ENCODE assay signal across 12 cellular contexts in genomic region chr4:2263701-2264321, GRCh38. TPM values are rescaled to one million over a fixed set of nuclear protein-coding genes. Genes with fewer than 3 reads are reported as not detected.
A peak's percentile ranks its signal among the peaks of the same experiment; 100 is the strongest.
DNase-seq lines count a peak whose midpoint lies in the region; ATAC-seq, FAIRE-seq and TF ChIP-seq lines count a peak whose summit lies in the region.
"Had no signal": no experiment of that assay in that cellular context is flagged by ENCODE, and none has a peak within 500 bp of the region (broad histone marks: within the 10 kb centered on the region; RNA-seq: fewer than 3 reads in every experiment).

No MANE protein-coding gene starts in this region.

- H3K4me2 ChIP-seq in mammary epithelial cell (ENCODE audit: insufficient read depth, low read depth, low read length) (no peak overlapping the region), trophoblast cell (ENCODE audit: low read length) (no peak overlapping the region)

- H4K20me1 ChIP-seq in mammary epithelial cell (ENCODE audit: insufficient read depth, low read length) = no peaks in the 10 kb centered on the region

- H4K12ac ChIP-seq in trophoblast cell (ENCODE audit: low read depth, low read length) = no peak overlapping the region

- intact Hi-C loops in MCF 10A (cut with micrococcal nuclease) = loop anchor here (5.0 to 10.0 kb wide), 2 partner anchors 71 to 148 kb away; no protein-coding TSS in a partner anchor
- intact Hi-C loops in mammary epithelial cell (cut with micrococcal nuclease) = no loop called here
- intact Hi-C loops in kidney (cut with DNase I) = no loop called here
- intact Hi-C loops in upper lobe of right lung (cut with DNase I) = no loop called here
- intact Hi-C loops in Caco-2 (cut with micrococcal nuclease; ENCODE audit: unreplicated experiment) = loop anchor here (2.0 to 5.0 kb wide), 3 partner anchors 21 to 552 kb away; partner anchors contain the start of genes HAUS3, POLN, RNF4 and SLBP

- no peak overlapping the region for H2AFZ ChIP-seq in mammary epithelial cell (ENCODE audit: low read depth, low read length)
- no peak overlapping the region for H2AFZ ChIP-seq in trophoblast cell (ENCODE audit: insufficient read depth, low read length, poor library complexity)

- no peak overlapping the region for H2BK12ac ChIP-seq in trophoblast cell (ENCODE audit: low read length)

- ATAC-seq in T-cell (replicated peaks in 1 of 4) = no peak
- no peak for ATAC-seq in upper lobe of right lung
- ATAC-seq: gastrocnemius medialis had no signal

- no peak overlapping the region for H2AK5ac ChIP-seq in trophoblast cell (ENCODE audit: low read length)

- H3K4ac ChIP-seq in trophoblast cell (ENCODE audit: low read depth, low read length) = no peak overlapping the region

- H4K8ac ChIP-seq in trophoblast cell (ENCODE audit: low read depth, low read length) = no peak overlapping the region

- H3K27me3 ChIP-seq in mammary epithelial cell (ENCODE audit: insufficient read depth, low read length) = peaks cover 3% of the 10 kb centered on the region
- H3K27me3 ChIP-seq in upper lobe of right lung = no peaks in the 10 kb centered on the region
- H3K27me3 ChIP-seq in trophoblast cell (ENCODE audit: insufficient read depth, low read length) = no peaks in the 10 kb centered on the region
- no peaks in the 10 kb centered on the region; the same call in 1 of the 2 replicates for H3K27me3 ChIP-seq in Caco-2 (replicated peaks; ENCODE audit: control insufficient read depth, insufficient read depth, low read length)
- H3K27me3 ChIP-seq: gastrocnemius medialis had no signal

- 85% methylated on average over 5 of the region's 8 CpGs for WGBS in mammary epithelial cell (ENCODE audit: low coverage, missing lambda C conversion rate)
- no CpG with 5 or more reads among the region's 8 CpGs for WGBS in trophoblast cell (ENCODE audit: extremely low coverage, insufficient coverage, insufficient read length)

- CTCF ChIA-PET in MCF 10A (lab: Yijun Ruan, JAX) (interaction anchor here (0.6 kb wide), 2 partner anchors 202 to 530 kb away, joined by 3 read pairs; no protein-coding TSS in a partner anchor), mammary epithelial cell (lab: Charles Lee; ENCODE audit: low non-redundant PET) (no interaction called here), T-cell (lab: Charles Lee) (interaction anchor here in 1 of 2 donors (0.7 kb wide), 1 partner anchor 18 kb away, joined by 3 read pairs; no protein-coding TSS in a partner anchor), Caco-2 (lab: Charles Lee) (interaction anchor here (0.7 kb wide), 1 partner anchor 249 kb away, joined by 5 read pairs; no protein-coding TSS in a partner anchor)

- in situ Hi-C loops in mammary epithelial cell (cut with MboI; ENCODE audit: low sequenced_read_pairs in 2 of 2) = no loop called here

- H2BK120ac ChIP-seq in trophoblast cell (ENCODE audit: insufficient read depth, low read length, poor library complexity) = no peak overlapping the region

- H3K27me3 Mint-ChIP-seq in MCF 10A (ENCODE audit: insufficient read depth, unreplicated experiment) (no peaks in the 10 kb centered on the region), T-cell (no peaks in the 10 kb centered on the region), Caco-2 (ENCODE audit: insufficient read depth, unreplicated experiment) (no peaks in the 10 kb centered on the region)

- POLR2A ChIA-PET in MCF 10A (lab: Yijun Ruan, JAX) = interaction anchor here (1.0 to 4.5 kb wide), 2 partner anchors 23 to 31 kb away, joined by 3 to 54 read pairs; partner anchors contain the start of genes HAUS3 and POLN
- POLR2A ChIA-PET in T-cell (lab: Charles Lee) = interaction anchor here (0.7 to 1.0 kb wide), 2 partner anchors 139 to 151 kb away, joined by 3 to 6 read pairs; no protein-coding TSS in a partner anchor
- POLR2A ChIA-PET in Caco-2 (lab: Charles Lee) = interaction anchor here (0.6 kb wide), 1 partner anchor 14 kb away, joined by 9 read pairs; no protein-coding TSS in a partner anchor

- H3K9me3 ChIP-seq in mammary epithelial cell (replicated peaks; ENCODE audit: insufficient read depth, low read length) = no peaks in the 10 kb centered on the region
- no peaks in the 10 kb centered on the region for H3K9me3 ChIP-seq in kidney (ENCODE audit: control insufficient read depth in 1 of 2, low read length in 2 of 2)
- H3K9me3 ChIP-seq in upper lobe of right lung = no peaks in the 10 kb centered on the region
- H3K9me3 ChIP-seq in trophoblast cell (ENCODE audit: insufficient read depth, low read depth, low read length) = no peaks in the 10 kb centered on the region
- no peaks in the 10 kb centered on the region for H3K9me3 ChIP-seq in Caco-2
- H3K9me3 ChIP-seq: gastrocnemius medialis had no signal

- no peak for FAIRE-seq in kidney (lab: Jason Lieb, UNC)
- FAIRE-seq: colon had no signal

- H3K4me3 ChIP-seq in mammary epithelial cell (replicated peaks in 1 of 3; ENCODE audit: insufficient read depth in 1 of 3, low read depth in 2 of 3, low read length in 3 of 3) (no peak overlapping the region), kidney (ENCODE audit: low read length in 2 of 2) (no peak overlapping the region), upper lobe of right lung (no peak overlapping the region), trophoblast cell (ENCODE audit: low read depth, low read length) (no peak overlapping the region), Caco-2 (ENCODE audit: low read depth, low read length) (no peak overlapping the region)

- H3K36me3 Mint-ChIP-seq in MCF 10A (ENCODE audit: insufficient read depth, unreplicated experiment) (no peaks in the 10 kb centered on the region), T-cell (no peaks in the 10 kb centered on the region), Caco-2 (ENCODE audit: insufficient read depth, unreplicated experiment) (no peaks in the 10 kb centered on the region)

- peaks cover 17% of the 10 kb centered on the region for H3K4me1 ChIP-seq in mammary epithelial cell (ENCODE audit: insufficient read depth, low read length)
- H3K4me1 ChIP-seq in kidney (ENCODE audit: control insufficient read depth in 1 of 2, insufficient read depth in 1 of 2, low read depth in 1 of 2, low read length in 2 of 2) = peaks cover 10 to 42% of the 10 kb centered on the region in 2 donors
- peaks cover 50% of the 10 kb centered on the region for H3K4me1 ChIP-seq in upper lobe of right lung
- H3K4me1 ChIP-seq in trophoblast cell (ENCODE audit: control insufficient read depth in 1 of 2, insufficient read depth in 2 of 2, low read length in 2 of 2) = peaks cover 9 to 14% of the 10 kb centered on the region in 2 experiments
- H3K4me1 ChIP-seq in Caco-2 = 0 out of 2 replicates have a peak, but pooled peaks cover 5% of the 10 kb centered on the region

- DNase-seq in MCF 10A (ENCODE audit: unreplicated experiment) (no peak), mammary epithelial cell (no peak), T-cell (no peak), kidney (peak; percentile 67), upper lobe of right lung (peak; percentile 60), trophoblast cell (no peak), Caco-2 (no peak)
- DNase-seq in stimulated activated naive CD4-positive, alpha-beta T cell treated with Interleukin-2 at 50 U/mL for 16 hours (lab: John Stamatoyannopoulos, UW) = no peak
- DNase-seq: SIG-M5; stimulated activated CD4-positive, alpha-beta T cell treated with anti-CD3 and anti-CD28 coated beads, Interleukin-2, amount 100 ng/mL, for 24 hours had no signal

- peaks cover 10% of the 10 kb centered on the region for H3K79me1 ChIP-seq in trophoblast cell (ENCODE audit: low read length)

- dilution Hi-C loops in mammary epithelial cell (cut with HindIII; ENCODE audit: low sequenced_read_pairs) = loop anchor here (5.0 kb wide), 1 partner anchor 38 kb away; no protein-coding TSS in a partner anchor

- H3K23ac ChIP-seq in trophoblast cell (ENCODE audit: low read length) = no peak overlapping the region

- no peak overlapping the region for H3K14ac ChIP-seq in trophoblast cell (ENCODE audit: low read length)

- H3K79me2 ChIP-seq in mammary epithelial cell (ENCODE audit: insufficient read depth, low read length) = peaks cover 24% of the 10 kb centered on the region
- peaks cover 9% of the 10 kb centered on the region for H3K79me2 ChIP-seq in trophoblast cell (ENCODE audit: control insufficient read depth, insufficient read depth, low read length, poor library complexity)

- H3K27ac ChIP-seq in mammary epithelial cell (ENCODE audit: insufficient read depth, low read depth, low read length) (no peak overlapping the region), kidney (ENCODE audit: low read depth in 2 of 2, low read length in 2 of 2) (no peak overlapping the region), upper lobe of right lung (no peak overlapping the region), trophoblast cell (ENCODE audit: low read depth, low read length) (no peak overlapping the region)

- peaks cover 8% of the 10 kb centered on the region for H3K4me1 Mint-ChIP-seq in MCF 10A (ENCODE audit: insufficient read depth, unreplicated experiment)
- peaks cover 0 to 15% (median 11%) of the 10 kb centered on the region in 3 donors for H3K4me1 Mint-ChIP-seq in T-cell
- H3K4me1 Mint-ChIP-seq in Caco-2 (ENCODE audit: low read depth, unreplicated experiment) = no peaks in the 10 kb centered on the region

- H3K4me3 Mint-ChIP-seq in MCF 10A (ENCODE audit: unreplicated experiment) (peak overlapping the region; percentile 73), T-cell (peak overlapping the region; percentile 68 to 77 (median 68)), Caco-2 (ENCODE audit: unreplicated experiment) (no peak overlapping the region)

- no peak overlapping the region for H3K9ac ChIP-seq in mammary epithelial cell (ENCODE audit: insufficient read depth, low read length)
- no peak overlapping the region for H3K9ac ChIP-seq in kidney (ENCODE audit: low read length in 2 of 2)
- no peak overlapping the region for H3K9ac ChIP-seq in trophoblast cell (ENCODE audit: low read length)

- BruUV-seq in MCF 10A (replicated peaks; lab: Mats Ljungman, UMichigan) = no TSS peak
- BruUV-seq in mammary epithelial cell (replicated peaks; lab: Mats Ljungman, UMichigan) = no TSS peak
- BruUV-seq in Caco-2 (replicated peaks; lab: Mats Ljungman, UMichigan) = no TSS peak

- H3K9me3 Mint-ChIP-seq in MCF 10A (ENCODE audit: unreplicated experiment) (no peaks in the 10 kb centered on the region), T-cell (no peaks in the 10 kb centered on the region), Caco-2 (ENCODE audit: unreplicated experiment) (no peaks in the 10 kb centered on the region)

- no peak overlapping the region for H3K27ac Mint-ChIP-seq in MCF 10A (ENCODE audit: low read depth, unreplicated experiment)
- peak overlapping the region; percentile 52 to 72 for H3K27ac Mint-ChIP-seq in T-cell
- H3K27ac Mint-ChIP-seq in Caco-2 (ENCODE audit: unreplicated experiment) = no peak overlapping the region

- H3K36me3 ChIP-seq in mammary epithelial cell (ENCODE audit: insufficient read depth, low read length) (no peaks in the 10 kb centered on the region), kidney (ENCODE audit: control insufficient read depth in 1 of 2, insufficient read depth in 2 of 2, low read length in 2 of 2) (no peaks in the 10 kb centered on the region), upper lobe of right lung (peaks cover 2% of the 10 kb centered on the region), trophoblast cell (ENCODE audit: control insufficient read depth in 1 of 2, insufficient read depth in 2 of 2, low read length in 2 of 2) (peaks cover 12 to 15% of the 10 kb centered on the region in 2 experiments), Caco-2 (ENCODE audit: control insufficient read depth, insufficient read depth, low read length) (no peaks in the 10 kb centered on the region)
- H3K36me3 ChIP-seq: gastrocnemius medialis had no signal

- TF ChIP-seq CTCF in MCF 10A (IDR thresholded peaks at IDR 0.05; ENCODE audit: unreplicated experiment) = no peak
- no peak for TF ChIP-seq CTCF in mammary epithelial cell (conservative IDR thresholded peaks at IDR 0.05 in 1 of 2, IDR thresholded peaks at IDR 0.05 in 1 of 2; ENCODE audit: extremely low read depth in 1 of 2, insufficient read depth in 1 of 2, low read depth in 1 of 2, low read length in 2 of 2)
- no peak for TF ChIP-seq CTCF in kidney (IDR thresholded peaks at IDR 0.05; ENCODE audit: borderline replicate concordance, extremely low read depth, insufficient read depth)
- no peak for TF ChIP-seq CTCF in upper lobe of right lung (IDR thresholded peaks at IDR 0.05)
- no peak for TF ChIP-seq CTCF in Caco-2 (IDR thresholded peaks at IDR 0.05; ENCODE audit: insufficient read depth in 1 of 2, low read depth in 1 of 2, low read length in 1 of 2, severe bottlenecking in 1 of 2, unreplicated experiment in 1 of 2)

- no peak overlapping the region for H4K91ac ChIP-seq in trophoblast cell (ENCODE audit: low read depth, low read length)

- H2BK5ac ChIP-seq in trophoblast cell (ENCODE audit: low read depth, low read length, poor library complexity) = no peak overlapping the region

- no peak overlapping the region for H3K18ac ChIP-seq in trophoblast cell (ENCODE audit: low read length)

RNA-seq across cellular contexts. Expression of gene MXD4, which starts 1.9 kb away (rescaled TPM):
- total RNA-seq in MCF 10A (2022) (42.8 and 50.2 TPM in 2 replicates), mammary epithelial cell (10 to 100 TPM; 26.0 to 36.8 TPM), T-cell (100 to 1,000 TPM in 1 of 5 donors, 10 to 100 TPM in 4; 57.0 to 125 (median 78.2) TPM), kidney (84.8 TPM), upper lobe of right lung (72.7 TPM), Caco-2 (2022) (22.1 and 22.3 TPM in 2 replicates)
- polyA plus RNA-seq in mammary epithelial cell (17.8 TPM), kidney (ENCODE audit: insufficient read depth, low read depth, low replicate concordance) (49.8 TPM)
- 12.4 TPM for polyA minus RNA-seq in mammary epithelial cell
- 33.2 and 33.5 TPM in 2 replicates for polyA plus RNA-seq in trophoblast cell (2013)

RNA-seq across cellular contexts. Expression of gene HAUS3, which starts 21.9 kb away (rescaled TPM):
- total RNA-seq in MCF 10A (2022) = 13.3 and 13.9 TPM in 2 replicates
- 10 to 100 TPM in 1 of 2 donors, 1 to 10 TPM in 1; 9.2 to 12.8 TPM for total RNA-seq in mammary epithelial cell
- polyA plus RNA-seq in mammary epithelial cell = 4.2 TPM
- 3.5 TPM for polyA minus RNA-seq in mammary epithelial cell
- 10 to 100 TPM; 29.3 to 94.0 (median 31.2) TPM for total RNA-seq in T-cell
- total RNA-seq in kidney = 12.1 TPM
- polyA plus RNA-seq in kidney (ENCODE audit: insufficient read depth, low read depth, low replicate concordance) = 4.1 TPM
- total RNA-seq in upper lobe of right lung = 13.0 TPM
- 13.2 and 13.7 TPM in 2 replicates for polyA plus RNA-seq in trophoblast cell (2013)
- total RNA-seq in Caco-2 (2022) = 17.7 and 17.9 TPM in 2 replicates

RNA-seq across cellular contexts. Expression of gene POLN, which starts 21.9 kb away (rescaled TPM):
- total RNA-seq in MCF 10A (2022) = 2.8 and 3.1 TPM in 2 replicates
- total RNA-seq in mammary epithelial cell = under 1 TPM; 0.42 to 0.83 TPM
- polyA plus RNA-seq in mammary epithelial cell = 0.18 TPM
- polyA minus RNA-seq in mammary epithelial cell = not detected
- total RNA-seq in T-cell = 1 to 10 TPM; 2.5 to 3.7 (median 2.7) TPM
- 3.8 TPM for total RNA-seq in kidney
- 1.3 TPM for polyA plus RNA-seq in kidney (ENCODE audit: insufficient read depth, low read depth, low replicate concordance)
- total RNA-seq in upper lobe of right lung = 2.7 TPM
- polyA plus RNA-seq in trophoblast cell (2013) = 1.2 and 1.5 TPM in 2 replicates
- 1.2 and 1.6 TPM in 2 replicates for total RNA-seq in Caco-2 (2022)

Comparison
In these comparisons a context has a peak if more than half of its experiments do, and no peak if none do; other contexts are left out.
1. intact Hi-C loops: an anchor here in MCF 10A (5.0 to 10.0 kb wide) and Caco-2 (2.0 to 5.0 kb wide); none called in mammary epithelial cell, kidney and upper lobe of right lung.
2. DNase-seq: peak in kidney (single experiment) and upper lobe of right lung (single experiment); none in MCF 10A (single experiment), mammary epithelial cell (single experiment), T-cell (0 of 34), trophoblast cell (0 of 2), stimulated activated naive CD4-positive, alpha-beta T cell treated with Interleukin-2 at 50 U/mL for 16 hours (single experiment) and Caco-2 (0 of 2).
3. H3K27ac Mint-ChIP-seq: peak in T-cell (2 of 2); none in MCF 10A (single experiment) and Caco-2 (single experiment).